Comparison of ENCODE assay signal across 8 cellular contexts in the genomic region with DNA sequence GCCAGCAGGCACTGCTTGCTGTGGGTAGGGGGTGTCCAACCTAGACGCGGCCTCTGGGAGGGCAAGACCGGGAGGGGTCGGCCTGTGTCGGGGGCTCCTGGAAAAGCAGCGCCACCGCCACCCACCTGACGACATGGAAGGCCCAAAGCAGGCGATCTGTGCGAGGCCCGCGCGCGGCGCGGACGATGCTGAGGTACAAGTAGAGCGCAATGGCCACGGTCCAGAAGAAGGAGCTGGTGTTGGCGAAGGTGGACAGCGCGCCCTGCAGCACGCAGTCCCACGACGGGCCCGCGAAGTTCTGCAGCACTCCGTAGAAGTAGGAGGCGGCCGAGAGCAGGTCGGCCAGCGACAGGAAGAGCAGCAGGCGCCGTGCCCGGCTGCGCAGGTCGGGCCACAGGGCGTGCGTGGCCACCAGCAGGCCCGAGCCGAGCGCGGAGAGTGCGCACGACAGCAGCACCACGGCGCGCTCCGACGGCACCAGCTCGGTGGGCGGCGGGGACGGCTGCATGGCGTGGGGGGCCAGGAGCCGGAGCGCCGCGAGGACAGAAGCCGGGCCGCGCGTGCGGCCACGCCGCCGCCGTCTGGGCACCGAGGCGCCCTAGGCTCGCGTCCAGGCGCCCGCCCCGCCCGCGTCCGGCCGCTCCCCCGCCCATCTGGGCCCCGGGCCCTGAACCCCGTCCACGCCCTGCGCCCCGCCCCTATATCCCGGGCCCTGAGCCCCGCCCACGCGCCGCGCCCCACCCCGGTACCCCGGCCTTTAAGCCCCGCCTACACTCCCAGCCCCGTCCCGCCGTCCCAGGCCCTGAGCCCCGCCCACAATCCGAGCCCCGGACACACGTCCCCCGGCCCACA. TPM values are rescaled to one million over a fixed set of nuclear protein-coding genes. Genes with fewer than 3 reads are reported as not detected.
DNase-seq lines count a peak whose midpoint lies in the region; ATAC-seq, FAIRE-seq and TF ChIP-seq lines count a peak whose summit lies in the region.

Gene GPR157, minus strand, starts transcription at position 583 of the 852 bp plus-strand sequence. Its CDS starts 75 bp downstream, at position 508.

- H3K4me3 Mint-ChIP-seq in activated naive CD4-positive, alpha-beta T cell treated with anti-CD3 and anti-CD28 coated beads for 36 hours = peak within 1 kb of the TSS; percentile 91

- TF ChIP-seq POLR2A in ovary (IDR thresholded peaks at IDR 0.05) (peak; percentile 47), transverse colon (IDR thresholded peaks at IDR 0.05) (no peak)

- H3K36me3 Mint-ChIP-seq in activated naive CD4-positive, alpha-beta T cell treated with anti-CD3 and anti-CD28 coated beads for 36 hours (ENCODE audit: low read depth) = no peaks in the 10 kb centered on the region

- H3K27me3 Mint-ChIP-seq in activated naive CD4-positive, alpha-beta T cell treated with anti-CD3 and anti-CD28 coated beads for 36 hours (ENCODE audit: low read depth) = no peaks in the 10 kb centered on the region

- H3K27ac ChIP-seq in ovary (peak within 1 kb of the TSS; percentile 82 to 90), transverse colon (peak within 1 kb of the TSS; percentile 77 to 89 (median 83))

- H3K27me3 ChIP-seq in ovary = no peaks in the 10 kb centered on the region
- no peaks in the 10 kb centered on the region for H3K27me3 ChIP-seq in transverse colon

- FAIRE-seq in GM19239 (lab: Jason Lieb, UNC) = no peak

- H3K36me3 ChIP-seq in ovary (no peaks in the 10 kb centered on the region), transverse colon (no peaks in the 10 kb centered on the region)

- TF ChIP-seq EP300 in ovary (IDR thresholded peaks at IDR 0.05) (no peak), transverse colon (IDR thresholded peaks at IDR 0.05; ENCODE audit: low read depth) (no peak)

- 0 to 2% (median 1%) methylated on average over 66 to 102 of the region's 102 CpGs for WGBS in ovary, 3 donors
- 1% methylated on average over 37 of the region's 102 CpGs; no CpG with 5 or more reads in 1 of the 2 donors for WGBS in transverse colon (ENCODE audit: low coverage in 1 of 2), 2 donors

- intact Hi-C loops in activated naive CD4-positive, alpha-beta T cell treated with anti-CD3 and anti-CD28 coated beads for 36 hours (cut with micrococcal nuclease) = loop anchor here (1.0 to 10.0 kb wide), 3 partner anchors 54 to 314 kb away; partner anchors contain the start of genes ENO1 and RERE
- intact Hi-C loops in ovary (cut with DNase I) (no loop called here), transverse colon (cut with DNase I; ENCODE audit: low total_unique reads) (no loop called here)

- peaks cover 2% of the 10 kb centered on the region for H3K4me1 ChIP-seq in ovary (ENCODE audit: insufficient read depth)
- H3K4me1 ChIP-seq in transverse colon = peaks cover 7 to 37% (median 19%) of the 10 kb centered on the region in 4 donors

- peaks cover 34% of the 10 kb centered on the region for H3K4me1 Mint-ChIP-seq in activated naive CD4-positive, alpha-beta T cell treated with anti-CD3 and anti-CD28 coated beads for 36 hours (ENCODE audit: low read depth)

- CTCF ChIA-PET in activated naive CD4-positive, alpha-beta T cell treated with anti-CD3 and anti-CD28 coated beads for 36 hours (lab: Charles Lee) = interaction anchor here (0.8 to 1.5 kb wide), 2 partner anchors 13 to 125 kb away, joined by 3 to 5 read pairs; no protein-coding TSS in a partner anchor

- DNase-seq in C1 segment of cervical spinal cord (lab: John Stamatoyannopoulos, UW) (peak in 9 of 14 donors; percentile 5 to 63 (median 26)), GM19239 (ENCODE audit: insufficient read length, low spot score) (peak; percentile 90), SHP77 treated with DMSO at 0.1 percent for 48 hours (lab: John Stamatoyannopoulos, UW) (peak; percentile 33), glomerular visceral epithelial cell (ENCODE audit: extremely low spot score) (peak; percentile 88), ovary (peak; percentile 89 to 96 (median 90)), transverse colon (peak; percentile 95)
- peak; percentile 84 for DNase-seq in activated naive CD4-positive, alpha-beta T cell treated with anti-CD3 and anti-CD28 coated beads for 36 hours

- TF ChIP-seq CTCF in ovary (IDR thresholded peaks at IDR 0.05) = peak in 1 of 3 donors; percentile 34
- TF ChIP-seq CTCF in transverse colon (IDR thresholded peaks at IDR 0.05) = peak in 1 of 5 experiments; percentile 19

- ATAC-seq in HG03439 (IDR thresholded peaks at IDR 0.05; ENCODE audit: unreplicated experiment) = peak; percentile 51

- no peak within 1 kb of the TSS for H3K27ac Mint-ChIP-seq in activated naive CD4-positive, alpha-beta T cell treated with anti-CD3 and anti-CD28 coated beads for 36 hours

- in situ Hi-C loops in transverse colon (cut with MboI; ENCODE audit: low pct_ligation_motif_present in 1 of 4, low pct_unique_long_range_greater_than_20kb in 1 of 4, low sequenced_read_pairs in 3 of 4) = no loop called here

- H3K9me3 Mint-ChIP-seq in activated naive CD4-positive, alpha-beta T cell treated with anti-CD3 and anti-CD28 coated beads for 36 hours = no peaks in the 10 kb centered on the region

- no peaks in the 10 kb centered on the region for H3K9me3 ChIP-seq in ovary
- H3K9me3 ChIP-seq in transverse colon = no peaks in the 10 kb centered on the region

- H3K4me3 ChIP-seq in ovary = peak within 1 kb of the TSS; percentile 81
- peak within 1 kb of the TSS; percentile 35 to 72 (median 50) for H3K4me3 ChIP-seq in transverse colon

RNA-seq across cellular contexts. Expression of gene GPR157, which starts in this region (rescaled TPM):
- total RNA-seq in activated naive CD4-positive, alpha-beta T cell treated with anti-CD3 and anti-CD28 coated beads for 36 hours = 1 to 10 TPM in 1 of 2 experiments, under 1 TPM in 1; 0.94 to 2.3 TPM
- total RNA-seq in ovary (10 to 100 TPM in 4 of 7 donors, 1 to 10 TPM in 3; 4.8 to 17.8 (median 12.2) TPM), transverse colon (10 to 100 TPM in 2 of 4 donors, 1 to 10 TPM in 2; 6.4 to 14.3 (median 9.8) TPM)
- 1 to 10 TPM; 3.1 to 3.6 TPM for polyA plus RNA-seq in ovary

Comparison
In these comparisons a context has a peak if more than half of its experiments do, and no peak if none do; other contexts are left out.
1. Peak in every context shown above with its lines: DNase-seq, ATAC-seq, H3K4me3 ChIP-seq and H3K27ac ChIP-seq.
2. DNase-seq: peak in every context shown above with its lines; median percentile 95 in transverse colon; 90 in GM19239; 90 in ovary; 88 in glomerular visceral epithelial cell; 84 in activated naive CD4-positive, alpha-beta T cell treated with anti-CD3 and anti-CD28 coated beads for 36 hours; 33 in SHP77 treated with DMSO at 0.1 percent for 48 hours; 26 in C1 segment of cervical spinal cord.